8 cellular contexts compared by ENCODE assay signal in genomic region chrX:46759645-46759974, GRCh38. TPM values are rescaled to one million over a fixed set of nuclear protein-coding genes. Genes with fewer than 3 reads are reported as not detected.
DNase-seq lines count a peak whose midpoint lies in the region; ATAC-seq and TF ChIP-seq lines count a peak whose summit lies in the region.

No MANE protein-coding gene starts in this region.

- H3K27ac Mint-ChIP-seq in endodermal cell: peak overlapping the region; percentile 86

- peaks cover 37% of the 10 kb centered on the region for H3K4me1 ChIP-seq in OCI-LY1 (ENCODE audit: insufficient read depth, low read length, severe bottlenecking)
- H3K4me1 ChIP-seq in endodermal cell (ENCODE audit: control insufficient read depth, insufficient read depth, low read length): no peaks in the 10 kb centered on the region
- peaks cover 3% of the 10 kb centered on the region for H3K4me1 ChIP-seq in rectal smooth muscle tissue (ENCODE audit: control insufficient read depth, insufficient read depth, low read length)
- peaks cover 0 to 12% (median 0%) of the 10 kb centered on the region in 4 donors for H3K4me1 ChIP-seq in tibial nerve

- TF ChIP-seq CTCF in OCI-LY1 (IDR thresholded peaks at IDR 0.05; ENCODE audit: low read length) (no peak), endodermal cell (conservative IDR thresholded peaks at IDR 0.05) (no peak), tibial nerve (IDR thresholded peaks at IDR 0.05) (no peak)

- TF ChIP-seq EP300 in tibial nerve (IDR thresholded peaks at IDR 0.05): no peak

- H3K79me2 ChIP-seq in OCI-LY1 (ENCODE audit: insufficient read depth, low read length): peaks cover 28% of the 10 kb centered on the region

- peak overlapping the region; percentile 79 for H3K4me3 Mint-ChIP-seq in endodermal cell

- H3K36me3 ChIP-seq in OCI-LY1 (ENCODE audit: insufficient read depth, low read length) (no peaks in the 10 kb centered on the region), endodermal cell (ENCODE audit: control insufficient read depth, insufficient read depth, low read length) (no peaks in the 10 kb centered on the region), rectal smooth muscle tissue (ENCODE audit: control insufficient read depth, insufficient read depth, low read length) (no peaks in the 10 kb centered on the region), tibial nerve (no peaks in the 10 kb centered on the region)

- H3K9ac ChIP-seq in OCI-LY1 (ENCODE audit: low read length) (peak overlapping the region; percentile 57), endodermal cell (ENCODE audit: extremely low read depth, low read length, poor library complexity, severe bottlenecking) (peak overlapping the region; percentile 11), rectal smooth muscle tissue (ENCODE audit: low read length) (no peak overlapping the region)

- H3K27ac ChIP-seq in OCI-LY1 (ENCODE audit: low read depth, low read length, poor library complexity, severe bottlenecking): peak overlapping the region; percentile 60
- no peak overlapping the region for H3K27ac ChIP-seq in endodermal cell (ENCODE audit: low read depth, low read length)
- no peak overlapping the region for H3K27ac ChIP-seq in rectal smooth muscle tissue (ENCODE audit: low read depth, low read length)
- peak overlapping the region in 1 of 4 donors; percentile 70 for H3K27ac ChIP-seq in tibial nerve

- 0 out of 2 replicates have a peak overlapping the region, but pooled peaks have one; percentile 1 for H2AFZ ChIP-seq in OCI-LY1 (ENCODE audit: low read length)

- no peaks in the 10 kb centered on the region for H3K9me3 ChIP-seq in OCI-LY1 (ENCODE audit: low read length)
- no peaks in the 10 kb centered on the region for H3K9me3 ChIP-seq in endodermal cell (ENCODE audit: control insufficient read depth, low read length)
- H3K9me3 ChIP-seq in tibial nerve: no peaks in the 10 kb centered on the region

- peaks cover 12% of the 10 kb centered on the region for H3K4me1 Mint-ChIP-seq in endodermal cell

- peaks cover 74% of the 10 kb centered on the region for H3K9me3 Mint-ChIP-seq in endodermal cell

- H3K9me2 ChIP-seq in OCI-LY1 (ENCODE audit: low read depth, low read length): no peaks in the 10 kb centered on the region

- no peak for TF ChIP-seq POLR2A in tibial nerve (IDR thresholded peaks at IDR 0.05)

- H3K27me3 Mint-ChIP-seq in endodermal cell (ENCODE audit: insufficient read depth): no peaks in the 10 kb centered on the region

- H3K27me3 ChIP-seq in OCI-LY1 (ENCODE audit: insufficient read depth, low read length) (no peaks in the 10 kb centered on the region), endodermal cell (ENCODE audit: control insufficient read depth, insufficient read depth, low read length, poor library complexity, severe bottlenecking) (no peaks in the 10 kb centered on the region), rectal smooth muscle tissue (ENCODE audit: control insufficient read depth, insufficient read depth, low read length) (no peaks in the 10 kb centered on the region), tibial nerve (no peaks in the 10 kb centered on the region)

- peak overlapping the region; percentile 92 for H3K4me3 ChIP-seq in OCI-LY1 (ENCODE audit: low read depth, low read length, poor library complexity, severe bottlenecking)
- peak overlapping the region; percentile 33 for H3K4me3 ChIP-seq in endodermal cell (ENCODE audit: low read length)
- peak overlapping the region; percentile 58 for H3K4me3 ChIP-seq in rectal smooth muscle tissue (ENCODE audit: low read length)
- H3K4me3 ChIP-seq in tibial nerve: peak overlapping the region in 2 of 4 donors; percentile 43 to 62

- peak; percentile 8 for ATAC-seq in GM18907 (IDR thresholded peaks at IDR 0.05; ENCODE audit: unreplicated experiment)
- no peak for ATAC-seq in HG03457 (IDR thresholded peaks at IDR 0.05; ENCODE audit: unreplicated experiment)

- peak overlapping the region; percentile 62 for H3K4me2 ChIP-seq in OCI-LY1 (ENCODE audit: low read length)

- no peak for DNase-seq in endodermal cell
- no peak for DNase-seq in NCI-H2227 (lab: John Stamatoyannopoulos, UW; ENCODE audit: unreplicated experiment)
- DNase-seq in NOMO-1 treated with dmso at 0.1 percent for 144 hours (lab: John Stamatoyannopoulos, UW; ENCODE audit: unreplicated experiment): no peak
- no peak for DNase-seq in tibial nerve (ENCODE audit: low spot score in 2 of 2)

- 31% methylated on average over 4 of the region's 4 CpGs; no CpG with 5 or more reads in 1 of the 2 experiments for WGBS in endodermal cell (ENCODE audit: insufficient coverage in 1 of 2, insufficient read length in 1 of 2), 2 experiments
- 20 to 44% methylated on average over 1 to 4 of the region's 4 CpGs for WGBS in tibial nerve, 2 donors

- H3K36me3 Mint-ChIP-seq in endodermal cell (ENCODE audit: low read depth): peaks cover 4% of the 10 kb centered on the region

- H3F3A ChIP-seq in OCI-LY1 (ENCODE audit: insufficient read depth, low read length): no peaks in the 10 kb centered on the region

- H4K20me1 ChIP-seq in OCI-LY1 (ENCODE audit: insufficient read depth, low read length): no peaks in the 10 kb centered on the region

RNA-seq across cellular contexts. Expression of gene SLC9A7, which starts 0.7 kb away (rescaled TPM):
- total RNA-seq in endodermal cell (10 to 100 TPM; 23.7 to 25.3 TPM), tibial nerve (10 to 100 TPM in 1 of 4 donors, 1 to 10 TPM in 3; 5.5 to 11.1 (median 7.3) TPM)
- polyA plus RNA-seq in endodermal cell (2013, experiment 1 of 2): 1.8 TPM
- polyA plus RNA-seq in endodermal cell (2013, experiment 2 of 2): 2.2 TPM
